8 cellular contexts compared by ENCODE assay signal in genomic region chr2:187982668-187983067, GRCh38.
DNase-seq lines count a peak whose midpoint lies in the region; ATAC-seq, FAIRE-seq and TF ChIP-seq lines count a peak whose summit lies in the region.

No MANE protein-coding gene starts in this region.

- no peaks in the 10 kb centered on the region for H3K9me3 Mint-ChIP-seq in nephron progenitor cell

- peak; percentile 98 for DNase-seq in MV-4-11 (lab: John Stamatoyannopoulos, UW)
- peak; percentile 42 to 66 for DNase-seq in foreskin keratinocyte
- no peak for DNase-seq in NCI-H748 treated with DMSO at 0.1 percent for 48 hours (lab: John Stamatoyannopoulos, UW)
- DNase-seq in stimulated activated CD4-positive, alpha-beta T cell treated with anti-CD3 and anti-CD28 coated beads, Interleukin-2, amount 100 ng/mL, for 48 hours, result no peak
- DNase-seq in GM19239 (ENCODE audit: insufficient read length, low spot score), result no peak
- no peak for DNase-seq in nephron progenitor cell

- H3K27ac ChIP-seq in foreskin keratinocyte, result no peak overlapping the region

- FAIRE-seq in GM19239 (lab: Jason Lieb, UNC), result no peak

- ATAC-seq in GM18499 (IDR thresholded peaks at IDR 0.05; ENCODE audit: insufficient read depth, unreplicated experiment), result peak; percentile 85
- ATAC-seq in HG02642 (IDR thresholded peaks at IDR 0.05; ENCODE audit: poor library complexity, unreplicated experiment), result peak; percentile 74
- ATAC-seq in foreskin keratinocyte, result no peak

- H3K27me3 ChIP-seq in foreskin keratinocyte, result no peaks in the 10 kb centered on the region

- peaks cover 12% of the 10 kb centered on the region for H3K4me1 ChIP-seq in foreskin keratinocyte

- H3K27me3 Mint-ChIP-seq in nephron progenitor cell (ENCODE audit: low read depth, poor library complexity), result peaks cover 4% of the 10 kb centered on the region

- H3K27ac Mint-ChIP-seq in nephron progenitor cell, result no peak overlapping the region

- no peak for TF ChIP-seq CTCF in foreskin keratinocyte (conservative IDR thresholded peaks at IDR 0.05)
- TF ChIP-seq CTCF in nephron progenitor cell (IDR thresholded peaks at IDR 0.05), result no peak

- no peak overlapping the region for H3K4me3 Mint-ChIP-seq in nephron progenitor cell

- H3K36me3 Mint-ChIP-seq in nephron progenitor cell (ENCODE audit: low read depth), result no peaks in the 10 kb centered on the region

- H3K4me1 Mint-ChIP-seq in nephron progenitor cell, result peaks cover 5% of the 10 kb centered on the region

Comparison
In these comparisons a context has a peak if more than half of its experiments do, and no peak if none do; other contexts are left out.
1. DNase-seq: peak in MV-4-11 (single experiment) and foreskin keratinocyte (2 of 2); none in NCI-H748 treated with DMSO at 0.1 percent for 48 hours (single experiment), stimulated activated CD4-positive, alpha-beta T cell treated with anti-CD3 and anti-CD28 coated beads, Interleukin-2, amount 100 ng/mL, for 48 hours (0 of 2), GM19239 (single experiment) and nephron progenitor cell (single experiment).